In the genomic region with DNA sequence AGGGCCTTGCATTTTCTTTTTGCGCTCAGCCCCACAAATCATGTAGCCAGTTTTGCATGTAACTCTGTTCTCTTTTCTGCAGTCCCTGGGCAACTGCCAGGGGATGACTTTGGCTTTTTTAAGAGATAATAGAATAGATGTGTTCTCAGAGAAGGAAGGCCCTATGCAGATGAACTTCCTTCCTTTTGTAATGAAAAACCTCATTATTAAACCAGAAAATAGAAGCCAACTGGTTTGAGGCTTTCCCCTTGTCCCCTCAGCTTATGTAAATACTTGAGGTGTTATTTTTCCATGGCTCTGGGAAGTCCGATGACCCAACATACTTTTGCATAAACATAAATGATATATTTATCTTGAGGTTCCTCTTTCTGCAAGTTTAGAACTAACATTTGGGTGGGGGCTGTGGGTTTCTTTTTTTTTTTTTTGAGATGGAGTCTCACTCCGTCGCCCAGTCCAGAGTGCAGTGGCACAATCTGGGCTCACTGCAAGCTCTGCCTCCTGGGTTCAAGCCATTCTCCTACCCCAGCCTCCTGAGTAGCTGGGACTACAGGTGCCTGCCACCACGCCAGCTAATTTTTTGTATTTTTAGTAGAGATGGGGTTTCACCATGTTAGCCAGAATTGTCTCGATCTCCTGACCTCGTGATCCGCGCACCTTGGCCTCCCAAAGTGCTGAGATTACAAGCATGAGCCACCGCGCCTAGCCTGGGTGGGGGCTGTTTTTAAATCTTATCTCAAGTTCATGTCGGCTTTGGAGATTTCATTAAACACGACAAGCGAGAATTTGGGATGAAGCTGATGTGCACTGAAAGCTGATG, we compare ENCODE assay signal across 13 cellular contexts.
DNase-seq lines count a peak whose midpoint lies in the region; ATAC-seq lines count a peak whose summit lies in the region.
"Had no signal": no experiment of that assay in that cellular context is flagged by ENCODE, and none has a peak within 500 bp of the region (broad histone marks: within the 10 kb centered on the region; RNA-seq: fewer than 3 reads in every experiment).

No MANE protein-coding gene starts in this region.

- ATAC-seq in GM18873 (IDR thresholded peaks at IDR 0.05; ENCODE audit: low FRiP score, unreplicated experiment): peak; percentile 33
- peak; percentile 58 for ATAC-seq in HG02610 (IDR thresholded peaks at IDR 0.05; ENCODE audit: unreplicated experiment)

- DNase-seq in NOMO-1 treated with dmso at 0.1 percent for 144 hours (lab: John Stamatoyannopoulos, UW; ENCODE audit: unreplicated experiment) (peak; percentile 75), iPS-NIHi11 (ENCODE audit: low spot score) (peak; percentile 29), DMS114 treated with DMSO at 0.1 percent for 48 hours (lab: John Stamatoyannopoulos, UW; ENCODE audit: unreplicated experiment) (no peak), inferior parietal cortex (ENCODE audit: extremely low spot score) (no peak), T-helper 1 cell (no peak), cortex of kidney (lab: John Stamatoyannopoulos, UW) (no peak)
- DNase-seq: colonic mucosa; GM23248; NCI-H146; stimulated activated CD8-positive, alpha-beta memory T cell treated with anti-CD3 and anti-CD28 coated beads, Interleukin-4, amount 100 ng/mL, for 48 hours; uterus had no signal

Comparison
In these comparisons a context has a peak if more than half of its experiments do, and no peak if none do; other contexts are left out.
1. DNase-seq: peak in NOMO-1 treated with dmso at 0.1 percent for 144 hours (single experiment) and iPS-NIHi11 (single experiment); none in DMS114 treated with DMSO at 0.1 percent for 48 hours (single experiment), inferior parietal cortex (single experiment), T-helper 1 cell (0 of 5) and cortex of kidney (single experiment).